In genomic region chr12:71371132-71371531, GRCh38 we compare ENCODE assay signal across 11 cellular contexts.
A peak's percentile ranks its signal among the peaks of the same experiment; 100 is the strongest.
DNase-seq lines count a peak whose midpoint lies in the region; TF ChIP-seq lines count a peak whose summit lies in the region.
"Had no signal": no experiment of that assay in that cellular context is flagged by ENCODE, and none has a peak within 500 bp of the region (broad histone marks: within the 10 kb centered on the region; RNA-seq: fewer than 3 reads in every experiment).

No MANE protein-coding gene starts in this region.

- no CpG with 5 or more reads among the region's 2 CpGs for WGBS in H9 (ENCODE audit: extremely low coverage, insufficient read length, low lambda C conversion rate)

- H4K20me1 ChIP-seq in H9 (ENCODE audit: control insufficient read depth, insufficient read depth, insufficient read length) = no peaks in the 10 kb centered on the region

- no peak overlapping the region for H3K56ac ChIP-seq in H9 (ENCODE audit: insufficient read length, low read depth, low read length)

- no peaks in the 10 kb centered on the region for H3K9me3 ChIP-seq in H9 (ENCODE audit: control insufficient read depth, low read depth, low read length)
- H3K9me3 ChIP-seq: sigmoid colon had no signal

- no peak overlapping the region for H3K18ac ChIP-seq in H9 (ENCODE audit: insufficient read length, low read depth, low read length)

- no peak overlapping the region for H3K23ac ChIP-seq in H9 (ENCODE audit: insufficient read length, low read depth, low read length)

- H3K9me3 Mint-ChIP-seq in H9 (no peaks in the 10 kb centered on the region), chondrocyte (ENCODE audit: low read depth) (no peaks in the 10 kb centered on the region)
- H3K9me3 Mint-ChIP-seq: activated T-helper 1 cell treated with anti-CD3 and anti-CD28 coated beads, Interleukin-12 subunit alpha, Interleukin-12 subunit beta, Interleukin-2, Interleukin-4 antibody, amounts not matched to agents 30 ng/mL and 10 ng/mL and 1 ng/mL, durations not matched to agents 14 hours and 24 hours and 36 hours had no signal

- H3K4me3 Mint-ChIP-seq in H9 (no peak overlapping the region), chondrocyte (ENCODE audit: unreplicated experiment) (no peak overlapping the region)
- H3K4me3 Mint-ChIP-seq: activated T-helper 1 cell treated with anti-CD3 and anti-CD28 coated beads, Interleukin-12 subunit alpha, Interleukin-12 subunit beta, Interleukin-2, Interleukin-4 antibody, amounts not matched to agents 30 ng/mL and 10 ng/mL and 1 ng/mL, durations not matched to agents 14 hours and 24 hours and 36 hours; naive B cell had no signal

- no peak overlapping the region for H3T11ph ChIP-seq in H9 (ENCODE audit: low read length)

- DNase-seq in H9 (no peak), NB4 (ENCODE audit: low read depth) (peak; percentile 28), chondrocyte (ENCODE audit: low spot score) (no peak), myocyte (ENCODE audit: low read depth) (peak; percentile 13), NCI-H510A treated with DMSO at 0.1 percent for 48 hours (lab: John Stamatoyannopoulos, UW) (no peak), GM03348 (ENCODE audit: low spot score) (no peak)
- DNase-seq in stimulated activated CD4-positive, alpha-beta T cell treated with anti-CD3 and anti-CD28 coated beads, Interleukin-4, amount 100 ng/mL, for 1 hour = no peak
- DNase-seq: activated CD4-positive, alpha-beta T cell treated with anti-CD3 and anti-CD28 coated beads for 4 hours; naive B cell; sigmoid colon had no signal

- no peak overlapping the region for H4K91ac ChIP-seq in H9 (ENCODE audit: insufficient read length, low read depth, low read length)

- H3K4me1 ChIP-seq in H9 (ENCODE audit: insufficient read depth, low read length) = no peaks in the 10 kb centered on the region
- H3K4me1 ChIP-seq: sigmoid colon had no signal

- no peak overlapping the region for H2BK20ac ChIP-seq in H9 (ENCODE audit: low read depth, low read length, poor library complexity, severe bottlenecking)

- no peak overlapping the region for H2AFZ ChIP-seq in H9 (ENCODE audit: low read length)

- no peak overlapping the region for H2BK12ac ChIP-seq in H9 (ENCODE audit: insufficient read length, low read depth, low read length)

- no peak overlapping the region for H2BK120ac ChIP-seq in H9 (ENCODE audit: low read depth, low read length, poor library complexity, severe bottlenecking)

- no peaks in the 10 kb centered on the region for H3K27me3 ChIP-seq in H9 (ENCODE audit: insufficient read depth, low read length)
- H3K27me3 ChIP-seq: sigmoid colon had no signal

- no peaks in the 10 kb centered on the region for H3K4me1 Mint-ChIP-seq in H9
- no peaks in the 10 kb centered on the region for H3K4me1 Mint-ChIP-seq in chondrocyte (ENCODE audit: low read depth)
- H3K4me1 Mint-ChIP-seq: naive B cell had no signal

- H3K23me2 ChIP-seq in H9 (ENCODE audit: insufficient read length, low read depth, low read length, poor library complexity, severe bottlenecking) = no peaks in the 10 kb centered on the region

- H4K5ac ChIP-seq in H9 (ENCODE audit: insufficient read length, low read depth, low read length) = no peak overlapping the region

- TF ChIP-seq POLR2A in NB4 (IDR thresholded peaks at IDR 0.05; ENCODE audit: extremely low read depth, insufficient read length) = no peak

- no peak overlapping the region for H2BK15ac ChIP-seq in H9 (ENCODE audit: low read depth, low read length)

- H3K79me1 ChIP-seq in H9 (ENCODE audit: insufficient read depth, low read depth, low read length, poor library complexity, severe bottlenecking) = no peaks in the 10 kb centered on the region

- H3K27ac ChIP-seq in H9 (ENCODE audit: insufficient read length, low read depth, low read length) = no peak overlapping the region
- H3K27ac ChIP-seq: sigmoid colon had no signal

- no peak overlapping the region for H3K4me2 ChIP-seq in H9 (ENCODE audit: insufficient read depth, insufficient read length, low read length)

- H2BK5ac ChIP-seq in H9 (ENCODE audit: insufficient read length, low read length) = no peak overlapping the region

- no peaks in the 10 kb centered on the region for H3K79me2 ChIP-seq in H9 (ENCODE audit: insufficient read depth, low read length)

- TF ChIP-seq CTCF in H9 (conservative IDR thresholded peaks at IDR 0.05) (peak; percentile 44), NB4 (IDR thresholded peaks at IDR 0.05; ENCODE audit: low read depth, low read length) (no peak), chondrocyte (IDR thresholded peaks at IDR 0.05) (peak; percentile 69)

- no peak overlapping the region for H3K4me3 ChIP-seq in NB4 (ENCODE audit: low read depth, low read length)
- H3K4me3 ChIP-seq: sigmoid colon had no signal

- H3K27ac Mint-ChIP-seq in H9 (no peak overlapping the region), chondrocyte (ENCODE audit: unreplicated experiment) (no peak overlapping the region)
- H3K27ac Mint-ChIP-seq: activated T-helper 1 cell treated with anti-CD3 and anti-CD28 coated beads, Interleukin-12 subunit alpha, Interleukin-12 subunit beta, Interleukin-2, Interleukin-4 antibody, amounts not matched to agents 30 ng/mL and 10 ng/mL and 1 ng/mL, durations not matched to agents 14 hours and 24 hours and 36 hours; naive B cell had no signal

- H3K4ac ChIP-seq in H9 (ENCODE audit: low read depth, low read length) = no peak overlapping the region

- H3K36me3 Mint-ChIP-seq in H9 (ENCODE audit: insufficient read depth in 1 of 3, low read depth in 3 of 3) (no peaks in the 10 kb centered on the region), chondrocyte (ENCODE audit: low read depth) (no peaks in the 10 kb centered on the region)
- H3K36me3 Mint-ChIP-seq: naive B cell had no signal

- no peak overlapping the region for H3K9ac ChIP-seq in H9 (ENCODE audit: extremely low read depth, insufficient read length, low read length)

- H3K14ac ChIP-seq in H9 (ENCODE audit: insufficient read depth, low read length) = no peak overlapping the region

- H2AK5ac ChIP-seq in H9 (ENCODE audit: insufficient read length, low read length) = no peak overlapping the region

- no peak overlapping the region for H4K8ac ChIP-seq in H9 (replicated peaks; ENCODE audit: insufficient read length, low read depth, low read length)

- H3K27me3 Mint-ChIP-seq in H9 (ENCODE audit: low read depth) = no peaks in the 10 kb centered on the region
- H3K27me3 Mint-ChIP-seq in chondrocyte (ENCODE audit: low read depth) = peaks cover 3% of the 10 kb centered on the region

Comparison
In these comparisons a context has a peak if more than half of its experiments do, and no peak if none do; other contexts are left out.
1. DNase-seq: peak in NB4 (single experiment) and myocyte (single experiment); none in H9 (single experiment), chondrocyte (single experiment), NCI-H510A treated with DMSO at 0.1 percent for 48 hours (single experiment), stimulated activated CD4-positive, alpha-beta T cell treated with anti-CD3 and anti-CD28 coated beads, Interleukin-4, amount 100 ng/mL, for 1 hour (single experiment) and GM03348 (single experiment).